1 cellular context compared by ENCODE assay signal in the genomic region with DNA sequence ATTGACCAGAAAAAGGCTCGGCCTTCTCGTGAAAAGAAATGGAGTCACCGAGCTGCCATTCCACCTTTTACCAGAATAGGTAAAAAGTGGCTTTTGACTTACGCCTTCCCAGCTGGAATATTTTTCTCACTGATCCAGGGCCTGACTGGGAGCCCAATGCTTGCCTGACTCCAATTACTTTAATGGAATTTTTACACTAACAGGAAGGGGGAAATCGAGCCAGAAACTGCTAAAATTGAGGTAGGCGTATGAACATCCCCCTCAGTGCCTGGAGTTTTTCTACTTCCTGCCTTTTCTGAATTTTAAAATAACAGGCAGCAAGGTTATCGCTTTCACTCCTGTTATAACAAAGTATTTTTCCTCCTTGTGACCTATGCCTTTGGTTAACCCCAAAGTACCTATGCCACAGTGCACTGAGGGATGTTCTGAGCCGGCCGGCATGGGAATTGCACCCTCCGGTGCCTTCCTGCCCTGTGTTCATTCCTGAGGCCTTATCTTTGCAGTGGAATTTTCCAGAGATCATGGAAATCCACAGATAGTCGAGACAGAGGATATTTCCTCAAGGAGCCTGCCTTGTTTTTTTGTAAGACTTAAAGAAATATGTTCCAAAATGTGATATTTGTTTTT.
TF ChIP-seq lines count a peak whose summit lies in the region.

No MANE protein-coding gene starts in this region.

TF ChIP-seq in HCT116, 20 proteins besides CTCF, POLR2A, EP300 and RAD21:
- no peak for TF ChIP-seq SRF (IDR thresholded peaks at IDR 0.05; ENCODE audit: low read depth)
- TF ChIP-seq, protein P1, sequence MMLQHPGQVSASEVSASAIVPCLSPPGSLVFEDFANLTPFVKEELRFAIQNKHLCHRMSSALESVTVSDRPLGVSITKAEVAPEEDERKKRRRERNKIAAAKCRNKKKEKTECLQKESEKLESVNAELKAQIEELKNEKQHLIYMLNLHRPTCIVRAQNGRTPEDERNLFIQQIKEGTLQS (IDR thresholded peaks at IDR 0.05) = no peak
- TF ChIP-seq YY1 (IDR thresholded peaks at IDR 0.05; ENCODE audit: extremely low read depth, insufficient replicate concordance, low read depth, low read length) = no peak
- no peak for TF ChIP-seq EZH2 (IDR thresholded peaks at IDR 0.05)
- no peak for TF ChIP-seq SP1 (IDR thresholded peaks at IDR 0.05; ENCODE audit: low read depth)
- no peak for TF ChIP-seq ELF1 (IDR thresholded peaks at IDR 0.05; ENCODE audit: borderline replicate concordance, low read depth)
- no peak for TF ChIP-seq JUND (IDR thresholded peaks at IDR 0.05)
- no peak for TF ChIP-seq EGR1 (IDR thresholded peaks at IDR 0.05; ENCODE audit: low read depth)
- no peak for TF ChIP-seq TCF7L2 (IDR thresholded peaks at IDR 0.05; ENCODE audit: borderline replicate concordance, extremely low read depth, insufficient read depth, insufficient read length)
- TF ChIP-seq POLR2AphosphoS5 (IDR thresholded peaks at IDR 0.05; ENCODE audit: low read depth, low read length) = no peak
- TF ChIP-seq ZFX (IDR thresholded peaks at IDR 0.05) = no peak
- no peak for TF ChIP-seq EZH2phosphoT487 (IDR thresholded peaks at IDR 0.05; ENCODE audit: borderline replicate concordance)
- no peak for TF ChIP-seq CEBPB (IDR thresholded peaks at IDR 0.05; ENCODE audit: low read depth)
- TF ChIP-seq, protein P2, sequence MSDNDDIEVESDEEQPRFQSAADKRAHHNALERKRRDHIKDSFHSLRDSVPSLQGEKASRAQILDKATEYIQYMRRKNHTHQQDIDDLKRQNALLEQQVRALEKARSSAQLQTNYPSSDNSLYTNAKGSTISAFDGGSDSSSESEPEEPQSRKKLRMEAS (IDR thresholded peaks at IDR 0.05) = no peak
- TF ChIP-seq SIN3A (IDR thresholded peaks at IDR 0.05; ENCODE audit: low read depth) = no peak
